12 cellular contexts compared by ENCODE assay signal in genomic region chr20:16385462-16385861, GRCh38.
DNase-seq lines count a peak whose midpoint lies in the region; ATAC-seq and TF ChIP-seq lines count a peak whose summit lies in the region.
"Had no signal": no experiment of that assay in that cellular context is flagged by ENCODE, and none has a peak within 500 bp of the region (broad histone marks: within the 10 kb centered on the region; RNA-seq: fewer than 3 reads in every experiment).

No MANE protein-coding gene starts in this region.

- DNase-seq in cardiac muscle cell (ENCODE audit: low read depth in 1 of 2, low spot score in 1 of 2) = peak in 1 of 2 donors; percentile 4
- DNase-seq in right cardiac atrium = no peak
- peak; percentile 77 for DNase-seq in NCI-H510A treated with DMSO at 0.1 percent for 48 hours (lab: John Stamatoyannopoulos, UW)
- no peak for DNase-seq in left lung
- no peak for DNase-seq in upper lobe of right lung
- DNase-seq in activated CD4-positive, alpha-beta memory T cell treated with anti-CD3 and anti-CD28 coated beads, Interleukin-2, amount 10 ng/mL, durations not matched to agents 7 days and 5 days = no peak
- no peak for DNase-seq in T-helper 9 cell
- DNase-seq: C1 segment of cervical spinal cord; CD4-positive, alpha-beta T cell; DMS153 had no signal

- CTCF ChIA-PET in activated CD4-positive, alpha-beta memory T cell treated with anti-CD3 and anti-CD28 coated beads, Interleukin-2, amount 10 ng/mL, durations not matched to agents 7 days and 5 days (lab: Charles Lee) = no interaction called here

- H3K27ac Mint-ChIP-seq in activated CD4-positive, alpha-beta memory T cell treated with anti-CD3 and anti-CD28 coated beads, Interleukin-2, amount 10 ng/mL, durations not matched to agents 7 days and 5 days = no peak overlapping the region
- H3K27ac Mint-ChIP-seq: B cell; CD4-positive, alpha-beta T cell had no signal

- no peak overlapping the region for H3K4me3 ChIP-seq in cardiac muscle cell
- H3K4me3 ChIP-seq in right cardiac atrium (ENCODE audit: low read length) = no peak overlapping the region
- no peak overlapping the region for H3K4me3 ChIP-seq in left lung
- H3K4me3 ChIP-seq in upper lobe of right lung = no peak overlapping the region
- H3K4me3 ChIP-seq: HAP-1 had no signal

- H3K4me1 ChIP-seq in cardiac muscle cell (ENCODE audit: low read depth) (no peaks in the 10 kb centered on the region), right cardiac atrium (ENCODE audit: control insufficient read depth, insufficient read depth, low read length) (no peaks in the 10 kb centered on the region), left lung (no peaks in the 10 kb centered on the region), upper lobe of right lung (no peaks in the 10 kb centered on the region)
- H3K4me1 ChIP-seq: HAP-1 had no signal

- no peaks in the 10 kb centered on the region for H3K27me3 Mint-ChIP-seq in activated CD4-positive, alpha-beta memory T cell treated with anti-CD3 and anti-CD28 coated beads, Interleukin-2, amount 10 ng/mL, durations not matched to agents 7 days and 5 days
- H3K27me3 Mint-ChIP-seq: B cell; CD4-positive, alpha-beta T cell had no signal

- ATAC-seq in right cardiac atrium = no peak
- peak; percentile 68 for ATAC-seq in left lung
- ATAC-seq in upper lobe of right lung = peak; percentile 59

- no peaks in the 10 kb centered on the region for H3K4me1 Mint-ChIP-seq in activated CD4-positive, alpha-beta memory T cell treated with anti-CD3 and anti-CD28 coated beads, Interleukin-2, amount 10 ng/mL, durations not matched to agents 7 days and 5 days

- no peaks in the 10 kb centered on the region for H3K9me3 Mint-ChIP-seq in activated CD4-positive, alpha-beta memory T cell treated with anti-CD3 and anti-CD28 coated beads, Interleukin-2, amount 10 ng/mL, durations not matched to agents 7 days and 5 days
- H3K9me3 Mint-ChIP-seq: CD4-positive, alpha-beta T cell had no signal

- no peak overlapping the region for H3K4me3 Mint-ChIP-seq in activated CD4-positive, alpha-beta memory T cell treated with anti-CD3 and anti-CD28 coated beads, Interleukin-2, amount 10 ng/mL, durations not matched to agents 7 days and 5 days
- H3K4me3 Mint-ChIP-seq: B cell; CD4-positive, alpha-beta T cell had no signal

- intact Hi-C loops in right cardiac atrium (cut with DNase I) = no loop called here
- intact Hi-C loops in left lung (cut with DNase I) = no loop called here
- intact Hi-C loops in upper lobe of right lung (cut with DNase I) = no loop called here

- POLR2A ChIA-PET in activated CD4-positive, alpha-beta memory T cell treated with anti-CD3 and anti-CD28 coated beads, Interleukin-2, amount 10 ng/mL, durations not matched to agents 7 days and 5 days (lab: Charles Lee) = no interaction called here

- H3K36me3 ChIP-seq in cardiac muscle cell = no peaks in the 10 kb centered on the region
- H3K36me3 ChIP-seq in left lung = no peaks in the 10 kb centered on the region
- no peaks in the 10 kb centered on the region for H3K36me3 ChIP-seq in upper lobe of right lung
- H3K36me3 ChIP-seq: HAP-1 had no signal

- H3K36me3 Mint-ChIP-seq in activated CD4-positive, alpha-beta memory T cell treated with anti-CD3 and anti-CD28 coated beads, Interleukin-2, amount 10 ng/mL, durations not matched to agents 7 days and 5 days (ENCODE audit: low read depth) = no peaks in the 10 kb centered on the region

- H3K27ac ChIP-seq in cardiac muscle cell = peak overlapping the region; percentile 3
- no peak overlapping the region for H3K27ac ChIP-seq in right cardiac atrium (ENCODE audit: low read length)
- no peak overlapping the region for H3K27ac ChIP-seq in left lung
- no peak overlapping the region for H3K27ac ChIP-seq in upper lobe of right lung

- 91% methylated on average over 4 of the region's 4 CpGs for WGBS in right cardiac atrium

- no peaks in the 10 kb centered on the region for H3K27me3 ChIP-seq in cardiac muscle cell
- no peaks in the 10 kb centered on the region for H3K27me3 ChIP-seq in right cardiac atrium (ENCODE audit: control insufficient read depth, insufficient read depth)
- no peaks in the 10 kb centered on the region for H3K27me3 ChIP-seq in left lung
- H3K27me3 ChIP-seq in upper lobe of right lung = no peaks in the 10 kb centered on the region

- H3K9me3 ChIP-seq in cardiac muscle cell (ENCODE audit: low read depth) = no peaks in the 10 kb centered on the region
- H3K9me3 ChIP-seq in right cardiac atrium (ENCODE audit: control insufficient read depth, low read length) = no peaks in the 10 kb centered on the region
- no peaks in the 10 kb centered on the region for H3K9me3 ChIP-seq in left lung
- no peaks in the 10 kb centered on the region for H3K9me3 ChIP-seq in upper lobe of right lung
- H3K9me3 ChIP-seq: HAP-1 had no signal

- TF ChIP-seq CTCF in cardiac muscle cell (IDR thresholded peaks at IDR 0.05; ENCODE audit: low read depth, low read length) (no peak), left lung (IDR thresholded peaks at IDR 0.05) (no peak), upper lobe of right lung (IDR thresholded peaks at IDR 0.05) (no peak)

Comparison
In these comparisons a context has a peak if more than half of its experiments do, and no peak if none do; other contexts are left out.
1. ATAC-seq: peak in left lung (single experiment) and upper lobe of right lung (single experiment); none in right cardiac atrium (0 of 2).